8 cellular contexts compared by ENCODE assay signal in the genomic region with DNA sequence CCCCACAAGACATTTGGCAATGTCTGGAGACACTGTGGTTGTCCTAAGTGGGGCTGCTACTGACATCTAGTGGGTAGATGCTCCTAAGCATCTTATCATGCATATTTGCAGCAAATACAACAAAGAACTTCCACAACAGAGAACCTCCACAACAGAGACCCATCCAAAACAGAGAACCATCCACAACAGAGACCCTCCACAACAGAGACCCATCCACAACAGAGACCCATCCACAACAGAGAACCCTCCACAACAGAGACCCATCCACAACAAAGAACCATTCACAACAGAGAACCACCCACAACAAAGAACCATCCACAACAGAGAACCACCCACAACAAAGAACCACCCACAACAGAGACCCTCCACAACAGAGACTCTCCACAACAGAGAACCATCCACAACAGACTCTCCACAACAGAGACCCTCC. TPM values are rescaled to one million over a fixed set of nuclear protein-coding genes. Genes with fewer than 3 reads are reported as not detected.
A peak's percentile ranks its signal among the peaks of the same experiment; 100 is the strongest.
DNase-seq lines count a peak whose midpoint lies in the region; ATAC-seq, FAIRE-seq and TF ChIP-seq lines count a peak whose summit lies in the region.

No MANE protein-coding gene starts in this region.

- H3K4me3 ChIP-seq in CD8-positive, alpha-beta T cell (ENCODE audit: low read depth, low read length) = no peak overlapping the region

- H3K27me3 ChIP-seq in CD8-positive, alpha-beta T cell (ENCODE audit: insufficient read depth, low read length) = peaks cover 7% of the 10 kb centered on the region

- H3K27ac ChIP-seq in CD8-positive, alpha-beta T cell (ENCODE audit: low read depth, low read length) = no peak overlapping the region

- H3K27me3 Mint-ChIP-seq in CD8-positive, alpha-beta T cell (ENCODE audit: low read depth) = peaks cover 13% of the 10 kb centered on the region
- no peaks in the 10 kb centered on the region for H3K27me3 Mint-ChIP-seq in T-helper 1 cell treated with Interleukin-12 subunit alpha and Interleukin-12 subunit beta and Interleukin-4 antibody, amounts not matched to agents 30 μg/mL and 1 μg/mL, for 36 hours (ENCODE audit: low read depth)
- H3K27me3 Mint-ChIP-seq in endothelial cell (ENCODE audit: unreplicated experiment) = peaks cover 9% of the 10 kb centered on the region
- no peaks in the 10 kb centered on the region for H3K27me3 Mint-ChIP-seq in natural killer cell treated with Interleukin-12 subunit alpha and Interleukin-12 subunit beta and Interleukin-15 and Interleukin-18, amount 100 ng/mL, for 72 hours

- peaks cover 45% of the 10 kb centered on the region for H3K36me3 ChIP-seq in CD8-positive, alpha-beta T cell (ENCODE audit: insufficient read depth, low read length)

- H3K4me1 ChIP-seq in CD8-positive, alpha-beta T cell (ENCODE audit: insufficient read depth, low read length) = no peaks in the 10 kb centered on the region

- POLR2A ChIA-PET in CD8-positive, alpha-beta T cell (lab: Charles Lee) = interaction anchor here (1.7 kb wide), 1 partner anchor 33 kb away, joined by 4 read pairs; a partner anchor contains a TSS

- H3K9me3 ChIP-seq in CD8-positive, alpha-beta T cell (ENCODE audit: low read length) = no peaks in the 10 kb centered on the region

- CTCF ChIA-PET in CD8-positive, alpha-beta T cell (lab: Charles Lee) = interaction anchor here (0.8 to 2.1 kb wide), 9 partner anchors 8 to 132 kb away, joined by 3 to 11 read pairs (median 5); a partner anchor contains a TSS

- no peaks in the 10 kb centered on the region for H3K9me3 Mint-ChIP-seq in CD8-positive, alpha-beta T cell
- H3K9me3 Mint-ChIP-seq in T-helper 1 cell treated with Interleukin-12 subunit alpha and Interleukin-12 subunit beta and Interleukin-4 antibody, amounts not matched to agents 30 μg/mL and 1 μg/mL, for 36 hours = no peaks in the 10 kb centered on the region
- no peaks in the 10 kb centered on the region for H3K9me3 Mint-ChIP-seq in endothelial cell (ENCODE audit: unreplicated experiment)
- H3K9me3 Mint-ChIP-seq in natural killer cell treated with Interleukin-12 subunit alpha and Interleukin-12 subunit beta and Interleukin-15 and Interleukin-18, amount 100 ng/mL, for 72 hours = no peaks in the 10 kb centered on the region

- intact Hi-C loops in CD8-positive, alpha-beta T cell (cut with DNase I, micrococcal nuclease) = loop anchor here (1.0 to 2.0 kb wide), 6 partner anchors 26 to 278 kb away; a partner anchor contains a TSS

- H3K4me3 Mint-ChIP-seq in CD8-positive, alpha-beta T cell = no peak overlapping the region
- no peak overlapping the region for H3K4me3 Mint-ChIP-seq in T-helper 1 cell treated with Interleukin-12 subunit alpha and Interleukin-12 subunit beta and Interleukin-4 antibody, amounts not matched to agents 30 μg/mL and 1 μg/mL, for 36 hours
- H3K4me3 Mint-ChIP-seq in endothelial cell (ENCODE audit: unreplicated experiment) = no peak overlapping the region
- no peak overlapping the region for H3K4me3 Mint-ChIP-seq in natural killer cell treated with Interleukin-12 subunit alpha and Interleukin-12 subunit beta and Interleukin-15 and Interleukin-18, amount 100 ng/mL, for 72 hours

- H3K4me1 Mint-ChIP-seq in CD8-positive, alpha-beta T cell (ENCODE audit: low read depth) = peaks cover 13% of the 10 kb centered on the region
- peaks cover 6% of the 10 kb centered on the region for H3K4me1 Mint-ChIP-seq in T-helper 1 cell treated with Interleukin-12 subunit alpha and Interleukin-12 subunit beta and Interleukin-4 antibody, amounts not matched to agents 30 μg/mL and 1 μg/mL, for 36 hours (ENCODE audit: low read depth)
- H3K4me1 Mint-ChIP-seq in endothelial cell (ENCODE audit: unreplicated experiment) = no peaks in the 10 kb centered on the region
- peaks cover 6 to 11% of the 10 kb centered on the region in 2 donors for H3K4me1 Mint-ChIP-seq in natural killer cell treated with Interleukin-12 subunit alpha and Interleukin-12 subunit beta and Interleukin-15 and Interleukin-18, amount 100 ng/mL, for 72 hours (ENCODE audit: low read depth in 2 of 2)

- TF ChIP-seq CTCF in CD8-positive, alpha-beta T cell (IDR thresholded peaks at IDR 0.05) = peak; percentile 63
- peak; percentile 24 for TF ChIP-seq CTCF in GM20000 (IDR thresholded peaks at IDR 0.05; ENCODE audit: extremely low read depth, missing control alignments)
- TF ChIP-seq CTCF in endothelial cell (IDR thresholded peaks at IDR 0.05; ENCODE audit: unreplicated experiment) = no peak

- peak; percentile 97 for ATAC-seq in CD8-positive, alpha-beta T cell
- ATAC-seq in natural killer cell treated with Interleukin-12 subunit alpha and Interleukin-12 subunit beta and Interleukin-15 and Interleukin-18, amount 100 ng/mL, for 72 hours = peak; percentile 67 to 71
- ATAC-seq in HG03196 (IDR thresholded peaks at IDR 0.05; ENCODE audit: unreplicated experiment) = no peak

- peak overlapping the region; percentile 81 for H3K27ac Mint-ChIP-seq in CD8-positive, alpha-beta T cell
- peak overlapping the region; percentile 33 for H3K27ac Mint-ChIP-seq in T-helper 1 cell treated with Interleukin-12 subunit alpha and Interleukin-12 subunit beta and Interleukin-4 antibody, amounts not matched to agents 30 μg/mL and 1 μg/mL, for 36 hours
- no peak overlapping the region for H3K27ac Mint-ChIP-seq in endothelial cell (ENCODE audit: unreplicated experiment)
- no peak overlapping the region for H3K27ac Mint-ChIP-seq in natural killer cell treated with Interleukin-12 subunit alpha and Interleukin-12 subunit beta and Interleukin-15 and Interleukin-18, amount 100 ng/mL, for 72 hours

- FAIRE-seq in urothelium cell line (lab: Jason Lieb, UNC) = no peak

- peaks cover 77% of the 10 kb centered on the region for H3K36me3 Mint-ChIP-seq in CD8-positive, alpha-beta T cell
- peaks cover 33% of the 10 kb centered on the region for H3K36me3 Mint-ChIP-seq in T-helper 1 cell treated with Interleukin-12 subunit alpha and Interleukin-12 subunit beta and Interleukin-4 antibody, amounts not matched to agents 30 μg/mL and 1 μg/mL, for 36 hours (ENCODE audit: low read depth)
- peaks cover 35% of the 10 kb centered on the region for H3K36me3 Mint-ChIP-seq in endothelial cell (ENCODE audit: low read depth, unreplicated experiment)
- H3K36me3 Mint-ChIP-seq in natural killer cell treated with Interleukin-12 subunit alpha and Interleukin-12 subunit beta and Interleukin-15 and Interleukin-18, amount 100 ng/mL, for 72 hours = peaks cover 17% of the 10 kb centered on the region

- DNase-seq in CD8-positive, alpha-beta T cell = peak in 6 of 7 experiments; percentile 21 to 69 (median 40)
- DNase-seq in GM20000 (ENCODE audit: low spot score) = peak; percentile 27
- DNase-seq in endothelial cell (ENCODE audit: low spot score) = peak; percentile 22
- DNase-seq in natural killer cell treated with Interleukin-12 subunit alpha and Interleukin-12 subunit beta and Interleukin-15 and Interleukin-18, amount 100 ng/mL, for 72 hours (ENCODE audit: low spot score) = no peak
- no peak for DNase-seq in NCI-H1417 treated with DMSO at 0.1 percent for 48 hours (lab: John Stamatoyannopoulos, UW)
- DNase-seq in urothelium cell line (ENCODE audit: low spot score) = no peak

RNA-seq across cellular contexts. Expression of a gene that starts 32.8 kb away (rescaled TPM):
- total RNA-seq in CD8-positive, alpha-beta T cell = 10 to 100 TPM; 43.2 to 45.5 TPM
- 67.0 TPM for total RNA-seq in endothelial cell (ENCODE audit: unreplicated experiment)
- total RNA-seq in natural killer cell treated with Interleukin-12 subunit alpha and Interleukin-12 subunit beta and Interleukin-15 and Interleukin-18, amount 100 ng/mL, for 72 hours = 100 to 1,000 TPM; 215 to 218 TPM

RNA-seq across cellular contexts. Expression of a gene that starts 33.0 kb away (rescaled TPM):
- total RNA-seq in CD8-positive, alpha-beta T cell = 1,000 to 10,000 TPM; 1,798 to 1,805 TPM
- 1,069 TPM for total RNA-seq in endothelial cell (ENCODE audit: unreplicated experiment)
- total RNA-seq in natural killer cell treated with Interleukin-12 subunit alpha and Interleukin-12 subunit beta and Interleukin-15 and Interleukin-18, amount 100 ng/mL, for 72 hours = 1,000 to 10,000 TPM in 1 of 2 donors, 100 to 1,000 TPM in 1; 983 to 1,578 TPM

RNA-seq across cellular contexts. Expression of a gene that starts 41.5 kb away (rescaled TPM):
- not detected for total RNA-seq in CD8-positive, alpha-beta T cell
- not detected for total RNA-seq in endothelial cell (ENCODE audit: unreplicated experiment)
- not detected for total RNA-seq in natural killer cell treated with Interleukin-12 subunit alpha and Interleukin-12 subunit beta and Interleukin-15 and Interleukin-18, amount 100 ng/mL, for 72 hours

RNA-seq across cellular contexts. Expression of a gene that starts 46.1 kb away (rescaled TPM):
- total RNA-seq in CD8-positive, alpha-beta T cell = 10 to 100 TPM; 12.6 to 13.6 TPM
- 14.8 TPM for total RNA-seq in endothelial cell (ENCODE audit: unreplicated experiment)
- 10 to 100 TPM; 22.1 to 22.6 TPM for total RNA-seq in natural killer cell treated with Interleukin-12 subunit alpha and Interleukin-12 subunit beta and Interleukin-15 and Interleukin-18, amount 100 ng/mL, for 72 hours

Comparison
In these comparisons a context has a peak if more than half of its experiments do, and no peak if none do; other contexts are left out.
1. DNase-seq: peak in CD8-positive, alpha-beta T cell (6 of 7), GM20000 (single experiment) and endothelial cell (single experiment); none in natural killer cell treated with Interleukin-12 subunit alpha and Interleukin-12 subunit beta and Interleukin-15 and Interleukin-18, amount 100 ng/mL, for 72 hours (single experiment), NCI-H1417 treated with DMSO at 0.1 percent for 48 hours (single experiment) and urothelium cell line (single experiment).
2. H3K27ac Mint-ChIP-seq: peak in CD8-positive, alpha-beta T cell (single experiment) and T-helper 1 cell treated with Interleukin-12 subunit alpha and Interleukin-12 subunit beta and Interleukin-4 antibody, amounts not matched to agents 30 μg/mL and 1 μg/mL, for 36 hours (single experiment); none in endothelial cell (single experiment) and natural killer cell treated with Interleukin-12 subunit alpha and Interleukin-12 subunit beta and Interleukin-15 and Interleukin-18, amount 100 ng/mL, for 72 hours (0 of 2).